ENCODE assay signal across 13 cellular contexts in genomic region chr12:49223122-49223521, GRCh38. TPM values are rescaled to one million over a fixed set of nuclear protein-coding genes. Genes with fewer than 3 reads are reported as not detected.
A peak's percentile ranks its signal among the peaks of the same experiment; 100 is the strongest.
DNase-seq lines count a peak whose midpoint lies in the region; ATAC-seq, FAIRE-seq and TF ChIP-seq lines count a peak whose summit lies in the region.
"Had no signal": no experiment of that assay in that cellular context is flagged by ENCODE, and none has a peak within 500 bp of the region (broad histone marks: within the 10 kb centered on the region; RNA-seq: fewer than 3 reads in every experiment).

No MANE protein-coding gene starts in this region.

- FAIRE-seq in HepG2 (lab: Jason Lieb, UNC): no peak

- DNase-seq in HepG2 (ENCODE audit: low spot score) (no peak), esophagus squamous epithelium (lab: John Stamatoyannopoulos, UW) (no peak), psoas muscle (no peak), SIG-M5 treated with dmso at 0.1 percent for 504 hours (lab: John Stamatoyannopoulos, UW; ENCODE audit: unreplicated experiment) (no peak), endothelial cell (ENCODE audit: low spot score) (no peak), dedifferentiated amniotic fluid mesenchymal stem cell (ENCODE audit: extremely low spot score) (no peak)
- DNase-seq: activated CD8-positive, alpha-beta memory T cell treated with anti-CD3 and anti-CD28 coated beads for 24 hours; activated gamma-delta T cell treated with Interleukin-2 at 50 U/mL for 16 hours; NCI-H1092 had no signal

- H3K27ac Mint-ChIP-seq in endothelial cell (ENCODE audit: unreplicated experiment): no peak overlapping the region
- H3K27ac Mint-ChIP-seq: type B pancreatic cell had no signal

- no peak overlapping the region for H3K9ac ChIP-seq in liver (ENCODE audit: low read depth in 1 of 2, low read length in 2 of 2)
- H3K9ac ChIP-seq in HepG2 (ENCODE audit: insufficient read depth, low read depth, low read length): no peak overlapping the region

- no peaks in the 10 kb centered on the region for H3K9me3 ChIP-seq in liver (ENCODE audit: control insufficient read depth in 4 of 4, low read length in 3 of 4)
- H3K9me3 ChIP-seq in HepG2 (ENCODE audit: low read length): no peaks in the 10 kb centered on the region
- H3K9me3 ChIP-seq in esophagus squamous epithelium: no peaks in the 10 kb centered on the region
- H3K9me3 ChIP-seq in psoas muscle: no peaks in the 10 kb centered on the region

- H3K9me3 Mint-ChIP-seq in endothelial cell (ENCODE audit: unreplicated experiment): no peaks in the 10 kb centered on the region

- no peaks in the 10 kb centered on the region for H3K27me3 ChIP-seq in liver (ENCODE audit: control insufficient read depth in 4 of 4, insufficient read depth in 4 of 4, low read length in 3 of 4)
- H3K27me3 ChIP-seq in HepG2 (ENCODE audit: control insufficient read depth in 1 of 2, insufficient read depth in 2 of 2, low read length in 2 of 2): 0 out of 5 replicates have a peak, but pooled peaks cover 0 to 8% of the 10 kb centered on the region in 2 experiments
- no peaks in the 10 kb centered on the region for H3K27me3 ChIP-seq in esophagus squamous epithelium
- no peaks in the 10 kb centered on the region for H3K27me3 ChIP-seq in psoas muscle (ENCODE audit: insufficient read depth in 3 of 3, low read length in 2 of 3)

- intact Hi-C loops in HepG2 (cut with micrococcal nuclease; ENCODE audit: unreplicated experiment): no loop called here
- intact Hi-C loops in esophagus squamous epithelium (cut with DNase I): no loop called here
- intact Hi-C loops in psoas muscle (cut with DNase I): no loop called here

- H4K20me1 ChIP-seq in HepG2 (ENCODE audit: insufficient read depth, low read length): no peaks in the 10 kb centered on the region

- H3K4me1 Mint-ChIP-seq in endothelial cell (ENCODE audit: unreplicated experiment): peaks cover 6% of the 10 kb centered on the region

- TF ChIP-seq CTCF in liver (IDR thresholded peaks at IDR 0.05; ENCODE audit: low read depth, low read length, missing input control): no peak
- TF ChIP-seq CTCF in HepG2 (CRISPR knock-in tag; IDR thresholded peaks at IDR 0.05): no peak
- TF ChIP-seq CTCF in esophagus squamous epithelium (IDR thresholded peaks at IDR 0.05): no peak
- TF ChIP-seq CTCF in psoas muscle (IDR thresholded peaks at IDR 0.05): no peak
- no peak for TF ChIP-seq CTCF in endothelial cell (IDR thresholded peaks at IDR 0.05; ENCODE audit: unreplicated experiment)

- no peaks in the 10 kb centered on the region for H3K79me2 ChIP-seq in HepG2 (ENCODE audit: insufficient read depth, low read length)

- H3K36me3 ChIP-seq in liver (ENCODE audit: control insufficient read depth in 4 of 4, insufficient read depth in 3 of 4, low read depth in 1 of 4, low read length in 3 of 4): no peaks in the 10 kb centered on the region
- no peaks in the 10 kb centered on the region for H3K36me3 ChIP-seq in HepG2 (replicated peaks in 1 of 2; ENCODE audit: control insufficient read depth in 1 of 2, insufficient read depth in 2 of 2, low read length in 2 of 2)
- no peaks in the 10 kb centered on the region for H3K36me3 ChIP-seq in esophagus squamous epithelium
- H3K36me3 ChIP-seq in psoas muscle (ENCODE audit: insufficient read depth in 1 of 2, low read depth in 1 of 2): no peaks in the 10 kb centered on the region

- no peak overlapping the region for H2AFZ ChIP-seq in HepG2 (ENCODE audit: low read length)

- no peaks in the 10 kb centered on the region for H3K36me3 Mint-ChIP-seq in endothelial cell (ENCODE audit: low read depth, unreplicated experiment)
- H3K36me3 Mint-ChIP-seq: type B pancreatic cell had no signal

- ATAC-seq in HepG2: no peak
- peak in 1 of 4 donors; percentile 23 for ATAC-seq in psoas muscle
- ATAC-seq in GM18505 (IDR thresholded peaks at IDR 0.05; ENCODE audit: unreplicated experiment): no peak

- H3K27me3 Mint-ChIP-seq in endothelial cell (ENCODE audit: unreplicated experiment): no peaks in the 10 kb centered on the region
- H3K27me3 Mint-ChIP-seq: type B pancreatic cell had no signal

- H3K4me3 Mint-ChIP-seq in endothelial cell (ENCODE audit: unreplicated experiment): no peak overlapping the region
- H3K4me3 Mint-ChIP-seq: type B pancreatic cell had no signal

- TF ChIP-seq POLR2A in HepG2 (IDR thresholded peaks at IDR 0.05; ENCODE audit: insufficient read depth in 1 of 2, low read depth in 2 of 2, low read length in 2 of 2) (no peak), esophagus squamous epithelium (IDR thresholded peaks at IDR 0.05) (no peak), GM18505 (IDR thresholded peaks at IDR 0.05; ENCODE audit: borderline replicate concordance, extremely low read depth, insufficient read depth, insufficient read length) (no peak)

- CTCF ChIA-PET in HepG2 (lab: Yijun Ruan, JAX; ENCODE audit: low intra/inter-chr PET ratio, low total read pairs): no interaction called here

- POLR2A ChIA-PET in HepG2 (lab: Yijun Ruan, JAX): interaction anchor here (0.7 kb wide), 1 partner anchor 9 kb away, joined by 3 read pairs; no protein-coding TSS in a partner anchor

- TF ChIP-seq EP300 in HepG2 (IDR thresholded peaks at IDR 0.05; ENCODE audit: low read depth in 2 of 2, low read length in 2 of 2) (no peak), HepG2 (CRISPR knock-in tag; IDR thresholded peaks at IDR 0.05; ENCODE audit: borderline replicate concordance) (no peak)

- H3K4me1 ChIP-seq in liver (ENCODE audit: control insufficient read depth in 4 of 4, insufficient read depth in 4 of 4, low read length in 3 of 4) (peaks cover 0 to 1% (median 0%) of the 10 kb centered on the region in 4 donors), HepG2 (ENCODE audit: insufficient read depth, low read length) (peaks cover 7% of the 10 kb centered on the region; the same call in 1 of the 2 replicates), esophagus squamous epithelium (peaks cover 0 to 13% (median 3%) of the 10 kb centered on the region in 3 donors), psoas muscle (no peaks in the 10 kb centered on the region)

- H3K4me3 ChIP-seq in liver (ENCODE audit: low read depth in 1 of 3, low read length in 3 of 3) (no peak overlapping the region), HepG2 (replicated peaks in 1 of 3; ENCODE audit: insufficient read depth in 1 of 3, low read depth in 2 of 3, low read length in 3 of 3) (no peak overlapping the region), esophagus squamous epithelium (no peak overlapping the region), psoas muscle (no peak overlapping the region)

- peak overlapping the region; percentile 37 to 54 for H3K27ac ChIP-seq in liver (ENCODE audit: low read depth in 1 of 2, low read length in 2 of 2)
- no peak overlapping the region for H3K27ac ChIP-seq in HepG2 (ENCODE audit: extremely low read length, insufficient read depth, low read length)
- H3K27ac ChIP-seq in esophagus squamous epithelium: peak overlapping the region; percentile 51 to 86 (median 70)
- H3K27ac ChIP-seq in psoas muscle: peak overlapping the region; percentile 79
- H3K27ac ChIP-seq: RWPE1 had no signal

- no peak overlapping the region for H3K4me2 ChIP-seq in HepG2 (ENCODE audit: low read depth, low read length)

- BruUV-seq in HepG2 (replicated peaks; lab: Mats Ljungman, UMichigan): no TSS peak

- 96% methylated on average over 1 of the region's 1 CpG for WGBS in liver
- WGBS in HepG2 (ENCODE audit: low lambda C conversion rate): 84% methylated on average over 1 of the region's 1 CpG
- WGBS in esophagus squamous epithelium, 2 donors: 57 to 100% methylated on average over 1 of the region's 1 CpG
- 52 to 73% (median 66%) methylated on average over 1 of the region's 1 CpG for WGBS in psoas muscle, 3 donors

- in situ Hi-C loops in HepG2 (cut with HindIII; ENCODE audit: extremely low pct_ligation_motif_present, low pct_unique_long_range_greater_than_20kb): no loop called here

- TF ChIP-seq RAD21 in liver (IDR thresholded peaks at IDR 0.05): no peak
- TF ChIP-seq RAD21 in HepG2 (CRISPR knock-in tag; IDR thresholded peaks at IDR 0.05): no peak

RNA-seq across cellular contexts. Expression of gene TUBA1A, which starts 34.2 kb away (rescaled TPM):
- total RNA-seq in liver (10 to 100 TPM; 14.8 to 28.0 TPM), HepG2 (2016; rRNA removed; fragmentation: Illumina TruSeq; extraction: Trizol) (20.7 and 24.4 TPM in 2 replicates), esophagus squamous epithelium (10 to 100 TPM; 14.5 to 91.0 (median 46.2) TPM), psoas muscle (10 to 100 TPM; 21.3 to 29.8 (median 29.0) TPM), endothelial cell (ENCODE audit: unreplicated experiment) (924 TPM)
- polyA plus RNA-seq in liver (10 to 100 TPM in 1 of 2 donors, 1 to 10 TPM in 1; 4.2 to 17.5 TPM), HepG2 (2011; rRNA removed) (24.8 and 35.5 TPM in 2 replicates), psoas muscle (10 to 100 TPM; 16.4 to 48.2 (median 29.9) TPM)
- 1.2 and 1.9 TPM in 2 replicates for total RNA-seq in HepG2 (2016; cell fraction: cytosol; rRNA removed; fragmentation: Illumina TruSeq; extraction: Trizol; ENCODE audit: low read depth)
- total RNA-seq in HepG2 (2016; cell fraction: insoluble cytoplasmic fraction; rRNA removed; fragmentation: Illumina TruSeq; extraction: Trizol): 21.8 and 22.6 TPM in 2 replicates
- total RNA-seq in HepG2 (2016; cell fraction: membrane; rRNA removed; fragmentation: Illumina TruSeq; extraction: Trizol): 2.5 and 3.1 TPM in 2 replicates
- 9.7 and 10.8 TPM in 2 replicates for total RNA-seq in HepG2 (2016; cell fraction: nucleus; rRNA removed; fragmentation: Illumina TruSeq; extraction: Trizol)
- polyA plus RNA-seq in HepG2 (2011; cell fraction: cytosol; rRNA removed): 29.2 and 42.3 TPM in 2 replicates
- 8.6 and 13.4 TPM in 2 replicates for polyA plus RNA-seq in HepG2 (2011; cell fraction: nucleus; rRNA removed)
- 2.2 and 4.9 TPM in 2 replicates for polyA plus RNA-seq in HepG2 (2012)
- polyA plus RNA-seq in HepG2 (2016; cell fraction: cytosol; fragmentation: Illumina TruSeq; extraction: Trizol; ENCODE audit: low read depth): 1.6 and 1.7 TPM in 2 replicates
- polyA plus RNA-seq in HepG2 (2016; cell fraction: insoluble cytoplasmic fraction; fragmentation: Illumina TruSeq; extraction: Trizol; ENCODE audit: low read depth): 19.5 and 22.1 TPM in 2 replicates
- polyA plus RNA-seq in HepG2 (2016; cell fraction: membrane; fragmentation: Illumina TruSeq; extraction: Trizol; ENCODE audit: low read depth): 1.7 and 1.8 TPM in 2 replicates
- polyA plus RNA-seq in HepG2 (2016; cell fraction: nucleus; fragmentation: Illumina TruSeq; extraction: Trizol; ENCODE audit: insufficient read depth, low read depth): 9.8 and 11.3 TPM in 2 replicates
- 18.9 and 36.9 TPM in 2 replicates for polyA minus RNA-seq in HepG2 (2011; rRNA and poly(A)+ RNA removed; ENCODE audit: low replicate concordance)
- polyA minus RNA-seq in HepG2 (2011; cell fraction: cytosol; rRNA and poly(A)+ RNA removed): 7.2 and 13.3 TPM in 2 replicates
- polyA minus RNA-seq in HepG2 (2011; cell fraction: nucleus; rRNA and poly(A)+ RNA removed): 3.5 and 6.6 TPM in 2 replicates

RNA-seq across cellular contexts. Expression of gene TUBA1C, which starts 41.8 kb away (rescaled TPM):
- total RNA-seq in liver (100 to 1,000 TPM; 102 to 103 TPM), HepG2 (2016; rRNA removed; fragmentation: Illumina TruSeq; extraction: Trizol) (693 and 807 TPM in 2 replicates), esophagus squamous epithelium (1,000 to 10,000 TPM in 1 of 4 donors, 100 to 1,000 TPM in 3; 587 to 1,132 (median 718) TPM), psoas muscle (100 to 1,000 TPM in 1 of 4 donors, 10 to 100 TPM in 3; 41.4 to 103 (median 48.2) TPM), endothelial cell (ENCODE audit: unreplicated experiment) (129 TPM)
- polyA plus RNA-seq in liver (100 to 1,000 TPM in 1 of 2 donors, 10 to 100 TPM in 1; 54.6 to 162 TPM), HepG2 (2011; rRNA removed) (924 and 1,075 TPM in 2 replicates), psoas muscle (100 to 1,000 TPM in 2 of 3 donors, 10 to 100 TPM in 1; 62.9 to 454 (median 129) TPM)
- total RNA-seq in HepG2 (2016; cell fraction: cytosol; rRNA removed; fragmentation: Illumina TruSeq; extraction: Trizol; ENCODE audit: low read depth): 65.5 and 78.7 TPM in 2 replicates
- 710 and 734 TPM in 2 replicates for total RNA-seq in HepG2 (2016; cell fraction: insoluble cytoplasmic fraction; rRNA removed; fragmentation: Illumina TruSeq; extraction: Trizol)
- 176 and 201 TPM in 2 replicates for total RNA-seq in HepG2 (2016; cell fraction: membrane; rRNA removed; fragmentation: Illumina TruSeq; extraction: Trizol)
- 210 and 226 TPM in 2 replicates for total RNA-seq in HepG2 (2016; cell fraction: nucleus; rRNA removed; fragmentation: Illumina TruSeq; extraction: Trizol)
- 1,098 and 1,321 TPM in 2 replicates for polyA plus RNA-seq in HepG2 (2011; cell fraction: cytosol; rRNA removed)
- 307 and 395 TPM in 2 replicates for polyA plus RNA-seq in HepG2 (2011; cell fraction: nucleus; rRNA removed)
- polyA plus RNA-seq in HepG2 (2012): 285 and 347 TPM in 2 replicates
- polyA plus RNA-seq in HepG2 (2016; cell fraction: cytosol; fragmentation: Illumina TruSeq; extraction: Trizol; ENCODE audit: low read depth): 102 and 118 TPM in 2 replicates
- 1,000 and 1,082 TPM in 2 replicates for polyA plus RNA-seq in HepG2 (2016; cell fraction: insoluble cytoplasmic fraction; fragmentation: Illumina TruSeq; extraction: Trizol; ENCODE audit: low read depth)
- 180 and 223 TPM in 2 replicates for polyA plus RNA-seq in HepG2 (2016; cell fraction: membrane; fragmentation: Illumina TruSeq; extraction: Trizol; ENCODE audit: low read depth)
- 338 and 346 TPM in 2 replicates for polyA plus RNA-seq in HepG2 (2016; cell fraction: nucleus; fragmentation: Illumina TruSeq; extraction: Trizol; ENCODE audit: insufficient read depth, low read depth)
- 2,204 and 5,291 TPM in 2 replicates for polyA minus RNA-seq in HepG2 (2011; rRNA and poly(A)+ RNA removed; ENCODE audit: low replicate concordance)
- 286 and 294 TPM in 2 replicates for polyA minus RNA-seq in HepG2 (2011; cell fraction: cytosol; rRNA and poly(A)+ RNA removed)
- polyA minus RNA-seq in HepG2 (2011; cell fraction: nucleus; rRNA and poly(A)+ RNA removed): 113 and 150 TPM in 2 replicates

Comparison
In these comparisons a context has a peak if more than half of its experiments do, and no peak if none do; other contexts are left out.
1. RNA of gene TUBA1A, which starts 34.2 kb away (total RNA-seq): 924 TPM in endothelial cell (single experiment); 14.5 to 91.0 TPM in esophagus squamous epithelium, 21.3 to 29.8 TPM in psoas muscle, 14.8 to 28.0 TPM in liver and 1.2 to 24.4 TPM in HepG2; every median in the first group is over 10 times any median in the second.